10 cellular contexts compared by ENCODE assay signal in the genomic region with DNA sequence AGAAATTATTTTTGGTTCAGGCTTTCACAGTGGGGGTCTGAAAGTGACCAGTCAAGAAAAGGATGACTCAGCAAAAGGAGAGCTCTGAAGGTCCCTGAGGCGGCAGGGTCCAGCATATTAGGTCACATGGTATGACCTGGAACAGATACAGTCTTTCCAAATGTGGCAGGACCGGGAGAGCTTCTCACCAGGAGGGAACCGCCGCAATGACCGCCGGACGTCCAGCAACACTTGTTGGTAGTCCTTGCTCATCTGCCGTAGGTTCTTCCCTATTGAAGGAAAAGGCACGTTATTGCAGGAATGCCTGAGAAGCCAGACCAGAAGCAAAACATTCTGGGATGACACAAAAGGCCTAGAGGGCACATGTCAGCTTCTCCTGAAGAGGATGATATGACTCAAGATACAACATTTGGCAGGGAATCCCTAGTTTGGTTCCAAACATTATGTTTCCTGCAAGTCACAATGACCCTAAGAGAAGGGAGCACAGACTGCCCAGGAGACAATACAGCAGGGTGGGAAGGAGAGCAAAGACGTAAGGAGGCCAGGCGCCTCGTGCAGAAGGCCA. TPM values are rescaled to one million over a fixed set of nuclear protein-coding genes. Genes with fewer than 3 reads are reported as not detected.
DNase-seq lines count a peak whose midpoint lies in the region; ATAC-seq and TF ChIP-seq lines count a peak whose summit lies in the region.
"Had no signal": no experiment of that assay in that cellular context is flagged by ENCODE, and none has a peak within 500 bp of the region (broad histone marks: within the 10 kb centered on the region; RNA-seq: fewer than 3 reads in every experiment).

No MANE protein-coding gene starts in this region.

- dilution Hi-C loops in IMR-90 (cut with HindIII; ENCODE audit: low sequenced_read_pairs, unreplicated experiment): no loop called here

- no TSS peak for BruUV-seq in IMR-90 (replicated peaks; lab: Mats Ljungman, UMichigan)

- peaks cover 26 to 73% of the 10 kb centered on the region in 2 experiments for H3K79me1 ChIP-seq in IMR-90 (ENCODE audit: low read depth in 1 of 2, low read length in 2 of 2)

- DNase-seq in IMR-90 (peak; percentile 60), brain microvascular endothelial cell (peak; percentile 10), heart left ventricle (no peak), T-helper 1 cell (no peak)
- DNase-seq: NCI-H2029 had no signal

- intact Hi-C loops in IMR-90 (cut with micrococcal nuclease) (loop anchor here (2.0 kb wide), 1 partner anchor 18 kb away; no protein-coding TSS in a partner anchor), heart left ventricle (cut with DNase I) (no loop called here)

- H3K23ac ChIP-seq in IMR-90 (ENCODE audit: low read depth, low read length): no peak overlapping the region

- peak overlapping the region; percentile 10 for H2AK9ac ChIP-seq in IMR-90 (replicated peaks; ENCODE audit: low read depth, low read length, poor library complexity)

- H3K27me3 ChIP-seq in IMR-90 (ENCODE audit: control insufficient read depth, insufficient read depth, low read length) (no peaks in the 10 kb centered on the region), brain microvascular endothelial cell (replicated peaks) (no peaks in the 10 kb centered on the region), heart left ventricle (no peaks in the 10 kb centered on the region), skeletal muscle satellite cell (ENCODE audit: control insufficient read depth, insufficient read depth, low read length) (no peaks in the 10 kb centered on the region)
- H3K27me3 ChIP-seq: breast epithelium had no signal

- no peak for TF ChIP-seq POLR2A in IMR-90 (IDR thresholded peaks at IDR 0.05; ENCODE audit: low read depth, low read length)
- no peak for TF ChIP-seq POLR2A in heart left ventricle (IDR thresholded peaks at IDR 0.05)

- no peak overlapping the region for H2AK5ac ChIP-seq in IMR-90 (ENCODE audit: low read depth, low read length)

- H2BK20ac ChIP-seq in IMR-90 (ENCODE audit: low read depth, low read length): no peak overlapping the region

- H3K27ac ChIP-seq in IMR-90 (ENCODE audit: insufficient read depth, low read length) (peak overlapping the region; percentile 10; the same call in 1 of the 2 replicates), brain microvascular endothelial cell (no peak overlapping the region), heart left ventricle (peak overlapping the region in 7 of 12 donors; percentile 0 to 45 (median 13))

- H3K4me3 ChIP-seq in IMR-90 (ENCODE audit: insufficient read depth, low read depth, low read length) (no peak overlapping the region), brain microvascular endothelial cell (ENCODE audit: low read depth, low read length) (no peak overlapping the region), heart left ventricle (no peak overlapping the region), skeletal muscle satellite cell (ENCODE audit: low read length) (no peak overlapping the region)
- H3K4me3 ChIP-seq: breast epithelium had no signal

- H3K14ac ChIP-seq in IMR-90 (replicated peaks; ENCODE audit: low read depth, low read length): no peak overlapping the region

- WGBS in IMR-90 (ENCODE audit: extremely low coverage in 2 of 2, insufficient read length in 1 of 2), 2 experiments: 89% methylated on average over 8 of the region's 12 CpGs; no CpG with 5 or more reads in 1 of the 2 experiments
- WGBS in heart left ventricle, 4 donors: 38 to 56% (median 46%) methylated on average over 12 of the region's 12 CpGs

- H3K4me2 ChIP-seq in IMR-90 (ENCODE audit: low read depth, low read length) (no peak overlapping the region), skeletal muscle satellite cell (ENCODE audit: low read length) (peak overlapping the region; percentile 15)

- H3K9me1 ChIP-seq in IMR-90 (ENCODE audit: insufficient read depth, low read length): peaks cover 23% of the 10 kb centered on the region

- H2BK120ac ChIP-seq in IMR-90 (ENCODE audit: low read depth, low read length): no peak overlapping the region

- H2AFZ ChIP-seq in IMR-90 (replicated peaks; ENCODE audit: low read length, poor library complexity): no peak overlapping the region

- H2BK15ac ChIP-seq in IMR-90 (ENCODE audit: low read depth, low read length): no peak overlapping the region

- H3K4me1 ChIP-seq in IMR-90 (ENCODE audit: control insufficient read depth, insufficient read depth, low read length) (peaks cover 5% of the 10 kb centered on the region), heart left ventricle (peaks cover 0 to 28% (median 23%) of the 10 kb centered on the region in 12 donors), skeletal muscle satellite cell (ENCODE audit: control insufficient read depth, insufficient read depth, low read length) (peaks cover 14% of the 10 kb centered on the region)
- H3K4me1 ChIP-seq: breast epithelium had no signal

- H4K20me1 ChIP-seq in IMR-90 (ENCODE audit: insufficient read depth, low read length): peaks cover 48% of the 10 kb centered on the region

- ATAC-seq in IMR-90 (ENCODE audit: low read depth) (peak; percentile 72), heart left ventricle (peak in 3 of 4 donors; percentile 64 to 80 (median 74)), HG03139 (IDR thresholded peaks at IDR 0.05; ENCODE audit: unreplicated experiment) (no peak), GM21515 (IDR thresholded peaks at IDR 0.05; ENCODE audit: unreplicated experiment) (no peak), GM21723 (IDR thresholded peaks at IDR 0.05; ENCODE audit: unreplicated experiment) (no peak)

- in situ Hi-C loops in IMR-90 (cut with MboI; ENCODE audit: low sequenced_read_pairs) (no loop called here), brain microvascular endothelial cell (cut with HindIII; ENCODE audit: low pct_ligation_motif_present, low sequenced_read_pairs) (no loop called here)

- no peak overlapping the region for H2BK5ac ChIP-seq in IMR-90 (ENCODE audit: low read depth, low read length, poor library complexity, severe bottlenecking)

- TF ChIP-seq CTCF in IMR-90 (conservative IDR thresholded peaks at IDR 0.05; ENCODE audit: low read depth, low read length) (no peak), brain microvascular endothelial cell (IDR thresholded peaks at IDR 0.05; ENCODE audit: low read depth, low read length, missing control alignments) (no peak), heart left ventricle (IDR thresholded peaks at IDR 0.05) (no peak)

- no peak overlapping the region for H4K91ac ChIP-seq in IMR-90 (ENCODE audit: insufficient read depth, low read depth, low read length)

- TF ChIP-seq RAD21 in IMR-90 (IDR thresholded peaks at IDR 0.05; ENCODE audit: low read length): no peak

- H4K8ac ChIP-seq in IMR-90 (ENCODE audit: low read depth in 2 of 2, low read length in 2 of 2): no peak overlapping the region

- H3K9ac ChIP-seq in IMR-90 (ENCODE audit: low read depth, low read length): no peak overlapping the region
- peak overlapping the region; percentile 7 for H3K9ac ChIP-seq in skeletal muscle satellite cell (ENCODE audit: low read depth, low read length)

- no peak overlapping the region for H4K5ac ChIP-seq in IMR-90 (ENCODE audit: low read depth, low read length)

- H3K36me3 ChIP-seq in IMR-90 (ENCODE audit: control insufficient read depth, insufficient read depth, low read length) (peaks cover 43% of the 10 kb centered on the region), brain microvascular endothelial cell (replicated peaks) (peaks cover 45% of the 10 kb centered on the region), heart left ventricle (peaks cover 0 to 84% (median 67%) of the 10 kb centered on the region in 9 donors), skeletal muscle satellite cell (ENCODE audit: insufficient read depth, low read length) (peaks cover 54% of the 10 kb centered on the region)
- H3K36me3 ChIP-seq: breast epithelium had no signal

- H3K56ac ChIP-seq in IMR-90 (ENCODE audit: extremely low read depth, insufficient read depth, low read length): no peak overlapping the region

- H3K18ac ChIP-seq in IMR-90 (ENCODE audit: low read depth, low read length): no peak overlapping the region

- POLR2A ChIA-PET in IMR-90 (lab: Charles Lee; ENCODE audit: unreplicated experiment): no interaction called here

- H3K4ac ChIP-seq in IMR-90 (ENCODE audit: low read depth, low read length): no peak overlapping the region

- no peaks in the 10 kb centered on the region for H3K9me3 ChIP-seq in IMR-90 (ENCODE audit: control insufficient read depth, insufficient read depth, low read length)
- no peaks in the 10 kb centered on the region for H3K9me3 ChIP-seq in heart left ventricle
- H3K9me3 ChIP-seq in skeletal muscle satellite cell (replicated peaks; ENCODE audit: low read length): no peaks in the 10 kb centered on the region
- H3K9me3 ChIP-seq: breast epithelium had no signal

- CTCF ChIA-PET in IMR-90 (lab: Yijun Ruan, JAX): no interaction called here

TF ChIP-seq in IMR-90, 13 proteins besides CTCF, POLR2A, EP300 and RAD21:
- TF ChIP-seq NFE2L2 (IDR thresholded peaks at IDR 0.05; ENCODE audit: low read depth, low read length) (peak; percentile 94), SMC3 (IDR thresholded peaks at IDR 0.05; ENCODE audit: low read depth, low read length) (no peak), MAFK (IDR thresholded peaks at IDR 0.05; ENCODE audit: low read depth, low read length) (peak; percentile 98)

RNA-seq across cellular contexts. Expression of gene TBC1D20, which starts 17.4 kb away (rescaled TPM):
- 36.7 and 42.8 TPM in 2 replicates for total RNA-seq in IMR-90 (2012; rRNA removed)
- polyA plus RNA-seq in IMR-90 (2012; rRNA removed): 38.2 and 39.1 TPM in 2 replicates
- 30.1 and 37.7 TPM in 2 replicates for polyA plus RNA-seq in IMR-90 (2012; cell fraction: cytosol; rRNA removed)
- polyA plus RNA-seq in IMR-90 (2012; cell fraction: nucleus; rRNA removed; ENCODE audit: low replicate concordance): 39.4 and 49.4 TPM in 2 replicates
- total RNA-seq in heart left ventricle: 10 to 100 TPM; 19.0 to 38.9 (median 26.3) TPM
- 10 to 100 TPM in 1 of 2 donors, 1 to 10 TPM in 1; 9.3 to 25.5 TPM for polyA plus RNA-seq in heart left ventricle
- total RNA-seq in skeletal muscle satellite cell (2012; rRNA removed): 30.4 and 32.1 TPM in 2 replicates

RNA-seq across cellular contexts. Expression of gene RBCK1, which starts 36.8 kb away (rescaled TPM):
- total RNA-seq in IMR-90 (2012; rRNA removed): 29.2 and 29.9 TPM in 2 replicates
- polyA plus RNA-seq in IMR-90 (2012; rRNA removed): 84.2 and 89.4 TPM in 2 replicates
- polyA plus RNA-seq in IMR-90 (2012; cell fraction: cytosol; rRNA removed): 51.3 and 95.8 TPM in 2 replicates
- polyA plus RNA-seq in IMR-90 (2012; cell fraction: nucleus; rRNA removed; ENCODE audit: low replicate concordance): 154 and 323 TPM in 2 replicates
- total RNA-seq in heart left ventricle: 10 to 100 TPM; 37.0 to 77.7 (median 47.1) TPM
- polyA plus RNA-seq in heart left ventricle: 10 to 100 TPM; 50.6 to 60.9 TPM
- 58.5 and 61.3 TPM in 2 replicates for total RNA-seq in skeletal muscle satellite cell (2012; rRNA removed)

Comparison
In these comparisons a context has a peak if more than half of its experiments do, and no peak if none do; other contexts are left out.
1. ATAC-seq: peak in IMR-90 (single experiment) and heart left ventricle (3 of 4); none in HG03139 (single experiment), GM21515 (single experiment) and GM21723 (single experiment).
2. DNase-seq: peak in IMR-90 (single experiment) and brain microvascular endothelial cell (single experiment); none in heart left ventricle (0 of 5) and T-helper 1 cell (0 of 5).